8 cellular contexts compared by ENCODE assay signal in the genomic region with DNA sequence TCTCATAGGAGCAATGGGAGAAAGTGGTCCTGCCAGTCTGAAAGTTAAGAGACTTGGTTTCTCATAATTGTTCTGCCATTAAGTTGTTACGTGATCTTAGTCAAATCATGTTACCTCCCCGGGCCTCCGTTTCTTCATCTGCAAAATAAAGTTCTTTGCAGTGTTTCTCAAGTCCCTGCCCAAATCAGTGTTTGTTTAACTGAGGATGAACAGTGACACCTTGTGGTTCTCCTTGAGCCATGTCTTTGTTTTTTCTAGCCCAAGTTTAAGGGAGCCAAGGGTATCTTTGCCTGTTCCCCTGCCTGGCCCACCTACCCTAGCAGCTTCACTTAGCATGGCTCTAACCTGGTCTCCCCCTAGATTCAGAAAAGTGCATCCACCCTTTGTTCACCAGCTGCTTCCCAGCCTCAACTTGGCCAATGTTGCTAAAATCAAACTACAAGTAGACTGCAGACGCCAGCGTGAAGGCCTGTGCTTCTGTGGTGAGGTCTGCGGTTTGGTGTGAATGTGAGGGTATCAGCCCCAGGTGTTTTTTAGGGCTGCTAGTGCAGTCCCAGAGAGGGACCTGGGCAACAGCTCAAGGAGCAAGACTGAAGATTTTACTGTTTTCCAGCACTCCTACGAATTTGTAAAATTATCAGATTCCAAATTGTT. TPM values are rescaled to one million over a fixed set of nuclear protein-coding genes. Genes with fewer than 3 reads are reported as not detected.
DNase-seq lines count a peak whose midpoint lies in the region; ATAC-seq and TF ChIP-seq lines count a peak whose summit lies in the region.

No MANE protein-coding gene starts in this region.

- H3K9me3 ChIP-seq in HCT116 (ENCODE audit: control insufficient read depth in 1 of 2, insufficient read depth in 1 of 2, low read depth in 1 of 2, low read length in 2 of 2) (no peaks in the 10 kb centered on the region), OCI-LY3 (ENCODE audit: insufficient read depth, low read length) (no peaks in the 10 kb centered on the region), right lobe of liver (no peaks in the 10 kb centered on the region)

- ATAC-seq in HCT116 (peak; percentile 84), right lobe of liver (peak; percentile 41 to 50 (median 47)), HG03045 (IDR thresholded peaks at IDR 0.05; ENCODE audit: unreplicated experiment) (no peak), HG03025 (IDR thresholded peaks at IDR 0.05; ENCODE audit: low FRiP score, unreplicated experiment) (no peak)
- ATAC-seq in activated CD4-positive, CD25-positive, alpha-beta regulatory T cell treated with anti-CD3 and anti-CD28 coated beads, Interleukin-2, amount 50 U/mL, for 24 hours: no peak

- H3K27me3 ChIP-seq in HCT116 (ENCODE audit: insufficient read depth, low read length): no peaks in the 10 kb centered on the region
- no peaks in the 10 kb centered on the region for H3K27me3 ChIP-seq in OCI-LY3 (ENCODE audit: low read depth, low read length)
- H3K27me3 ChIP-seq in right lobe of liver: no peaks in the 10 kb centered on the region

- POLR2A ChIA-PET in HCT116 (lab: Charles Lee): no interaction called here

- no peak overlapping the region for H3K27ac ChIP-seq in HCT116 (ENCODE audit: low read depth, low read length)
- H3K27ac ChIP-seq in OCI-LY3 (ENCODE audit: low read length): no peak overlapping the region
- peak overlapping the region; percentile 63 to 89 for H3K27ac ChIP-seq in coronary artery
- H3K27ac ChIP-seq in right lobe of liver: no peak overlapping the region

- BruUV-seq in HCT116 (replicated peaks; lab: Mats Ljungman, UMichigan): no TSS peak

- intact Hi-C loops in HCT116 (cut with micrococcal nuclease): loop anchor here (1.0 to 5.0 kb wide), 5 partner anchors 49 to 557 kb away; no protein-coding TSS in a partner anchor
- intact Hi-C loops in right lobe of liver (cut with DNase I): no loop called here

- peak overlapping the region; percentile 6 for H2AFZ ChIP-seq in HCT116 (ENCODE audit: low read depth, low read length, poor library complexity, severe bottlenecking)
- H2AFZ ChIP-seq in OCI-LY3 (ENCODE audit: low read depth, low read length): peak overlapping the region; percentile 58; the same call in 1 of the 2 replicates

- WGBS in right lobe of liver (ENCODE audit: insufficient coverage, low coverage, low lambda C conversion rate, missing lambda C conversion rate): 78% methylated on average over 7 of the region's 7 CpGs

- RAD21 ChIA-PET in HCT116 (lab: Charles Lee; ENCODE audit: low non-redundant PET in 1 of 2, low total read pairs in 2 of 2, uncharacterized antibody in 2 of 2, unreplicated experiment in 2 of 2): no interaction called here

- TF ChIP-seq RAD21 in HCT116 (IDR thresholded peaks at IDR 0.05; ENCODE audit: low read depth): peak; percentile 89

- H3K4me1 ChIP-seq in HCT116 (ENCODE audit: control insufficient read depth in 1 of 2, insufficient read depth in 2 of 2, low read length in 2 of 2): peaks cover 12 to 20% of the 10 kb centered on the region in 2 experiments
- no peaks in the 10 kb centered on the region for H3K4me1 ChIP-seq in OCI-LY3 (ENCODE audit: low read length)
- H3K4me1 ChIP-seq in right lobe of liver: peaks cover 0 to 5% (median 0%) of the 10 kb centered on the region in 4 donors

- DNase-seq in ELF-1 (ENCODE audit: low read depth, low spot score) (peak; percentile 71), HCT116 (ENCODE audit: low read depth, low spot score) (peak; percentile 54), coronary artery (ENCODE audit: low spot score) (no peak), right lobe of liver (no peak)

- H3K4me3 ChIP-seq in HCT116 (replicated peaks in 1 of 2; ENCODE audit: low read depth in 1 of 2, low read length in 2 of 2) (no peak overlapping the region), OCI-LY3 (ENCODE audit: low read length) (no peak overlapping the region), coronary artery (no peak overlapping the region), right lobe of liver (no peak overlapping the region)

- H3K79me2 ChIP-seq in HCT116 (ENCODE audit: insufficient read depth, low read length) (no peaks in the 10 kb centered on the region), OCI-LY3 (ENCODE audit: low read length) (no peaks in the 10 kb centered on the region)

- peak; percentile 67 to 77 (median 71) for TF ChIP-seq CTCF in HCT116 (IDR thresholded peaks at IDR 0.05 in 2 of 3, conservative IDR thresholded peaks at IDR 0.05 in 1 of 3; ENCODE audit: borderline replicate concordance in 1 of 3, insufficient read depth in 1 of 3, low read depth in 2 of 3, low read length in 2 of 3)
- peak; percentile 84 for TF ChIP-seq CTCF in OCI-LY3 (IDR thresholded peaks at IDR 0.05; ENCODE audit: low read depth, low read length)
- TF ChIP-seq CTCF in coronary artery (IDR thresholded peaks at IDR 0.05): no peak
- TF ChIP-seq CTCF in right lobe of liver (IDR thresholded peaks at IDR 0.05): peak; percentile 37 to 49 (median 45)

- TF ChIP-seq POLR2A in HCT116 (IDR thresholded peaks at IDR 0.05; ENCODE audit: borderline replicate concordance, extremely low read depth, insufficient read depth, insufficient read length) (no peak), right lobe of liver (IDR thresholded peaks at IDR 0.05) (no peak)

- no peaks in the 10 kb centered on the region for H4K20me1 ChIP-seq in HCT116 (ENCODE audit: insufficient read depth)
- H4K20me1 ChIP-seq in OCI-LY3 (ENCODE audit: insufficient read depth, low read length): no peaks in the 10 kb centered on the region

- H3K36me3 ChIP-seq in HCT116 (ENCODE audit: control insufficient read depth in 1 of 2, insufficient read depth in 2 of 2, low read length in 2 of 2) (no peaks in the 10 kb centered on the region), OCI-LY3 (replicated peaks; ENCODE audit: low read depth, low read length) (no peaks in the 10 kb centered on the region), right lobe of liver (no peaks in the 10 kb centered on the region)

- no peaks in the 10 kb centered on the region for H3K9me2 ChIP-seq in HCT116 (ENCODE audit: insufficient read depth)

- H3K4me2 ChIP-seq in HCT116 (ENCODE audit: low read length) (no peak overlapping the region), OCI-LY3 (ENCODE audit: low read length) (no peak overlapping the region)

- H3K9ac ChIP-seq in HCT116 (ENCODE audit: low read length) (no peak overlapping the region), OCI-LY3 (ENCODE audit: low read length) (no peak overlapping the region)

- CTCF ChIA-PET in HCT116 (lab: Charles Lee): interaction anchor here (4.2 kb wide), 1 partner anchor 49 kb away, joined by 34 read pairs; no protein-coding TSS in a partner anchor

TF ChIP-seq in HCT116, 20 proteins besides CTCF, POLR2A, EP300 and RAD21:
- TF ChIP-seq SIN3A (IDR thresholded peaks at IDR 0.05; ENCODE audit: low read depth) (no peak), SRF (IDR thresholded peaks at IDR 0.05; ENCODE audit: low read depth) (no peak), ATF3 (IDR thresholded peaks at IDR 0.05) (no peak), JUND (IDR thresholded peaks at IDR 0.05) (no peak), CEBPB (IDR thresholded peaks at IDR 0.05; ENCODE audit: low read depth) (no peak), YY1 (IDR thresholded peaks at IDR 0.05; ENCODE audit: extremely low read depth, insufficient replicate concordance, low read depth, low read length) (peak; percentile 36)
- TF ChIP-seq, protein P1, sequence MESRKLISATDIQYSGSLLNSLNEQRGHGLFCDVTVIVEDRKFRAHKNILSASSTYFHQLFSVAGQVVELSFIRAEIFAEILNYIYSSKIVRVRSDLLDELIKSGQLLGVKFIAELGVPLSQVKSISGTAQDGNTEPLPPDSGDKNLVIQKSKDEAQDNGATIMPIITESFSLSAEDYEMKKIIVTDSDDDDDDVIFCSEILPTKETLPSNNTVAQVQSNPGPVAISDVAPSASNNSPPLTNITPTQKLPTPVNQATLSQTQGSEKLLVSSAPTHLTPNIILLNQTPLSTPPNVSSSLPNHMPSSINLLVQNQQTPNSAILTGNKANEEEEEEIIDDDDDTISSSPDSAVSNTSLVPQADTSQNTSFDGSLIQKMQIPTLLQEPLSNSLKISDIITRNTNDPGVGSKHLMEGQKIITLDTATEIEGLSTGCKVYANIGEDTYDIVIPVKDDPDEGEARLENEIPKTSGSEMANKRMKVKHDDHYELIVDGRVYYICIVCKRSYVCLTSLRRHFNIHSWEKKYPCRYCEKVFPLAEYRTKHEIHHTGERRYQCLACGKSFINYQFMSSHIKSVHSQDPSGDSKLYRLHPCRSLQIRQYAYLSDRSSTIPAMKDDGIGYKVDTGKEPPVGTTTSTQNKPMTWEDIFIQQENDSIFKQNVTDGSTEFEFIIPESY (IDR thresholded peaks at IDR 0.05; ENCODE audit: extremely low read depth, insufficient replicate concordance, low read length): no peak

RNA-seq across cellular contexts. Expression of gene FZD4, which starts 35.5 kb away (rescaled TPM):
- 4.4 TPM for total RNA-seq in HCT116 (2021; ENCODE audit: unreplicated experiment)
- 1.0 and 1.5 TPM in 2 replicates for polyA plus RNA-seq in HCT116 (2012)
- 10 to 100 TPM; 12.5 to 26.1 (median 17.1) TPM for total RNA-seq in right lobe of liver

Comparison
In these comparisons a context has a peak if more than half of its experiments do, and no peak if none do; other contexts are left out.
1. DNase-seq: peak in ELF-1 (single experiment) and HCT116 (single experiment); none in coronary artery (single experiment) and right lobe of liver (0 of 3).
2. ATAC-seq: peak in HCT116 (single experiment) and right lobe of liver (4 of 4); none in activated CD4-positive, CD25-positive, alpha-beta regulatory T cell treated with anti-CD3 and anti-CD28 coated beads, Interleukin-2, amount 50 U/mL, for 24 hours (0 of 2), HG03045 (single experiment) and HG03025 (single experiment).
3. H3K27ac ChIP-seq: peak in coronary artery (2 of 2); none in HCT116 (single experiment), OCI-LY3 (single experiment) and right lobe of liver (0 of 3).